Comparison of ENCODE assay signal across 23 cellular contexts in genomic region chr9:128705051-128705965, GRCh38. TPM values are rescaled to one million over a fixed set of nuclear protein-coding genes. Genes with fewer than 3 reads are reported as not detected.
A peak's percentile ranks its signal among the peaks of the same experiment; 100 is the strongest.
DNase-seq lines count a peak whose midpoint lies in the region; ATAC-seq and TF ChIP-seq lines count a peak whose summit lies in the region.
"Had no signal": no experiment of that assay in that cellular context is flagged by ENCODE, and none has a peak within 500 bp of the region (broad histone marks: within the 10 kb centered on the region; RNA-seq: fewer than 3 reads in every experiment).

No MANE protein-coding gene starts in this region.

- H3K27ac ChIP-seq in PC-3 (ENCODE audit: low read length) (no peak overlapping the region), left ventricle myocardium inferior (replicated peaks) (peak overlapping the region; percentile 96), smooth muscle cell (ENCODE audit: low read depth) (no peak overlapping the region)
- H3K27ac ChIP-seq: HL-60, thoracic aorta had no signal

- no peak overlapping the region for H3K4me2 ChIP-seq in PC-3 (ENCODE audit: low read length)
- H3K4me2 ChIP-seq in smooth muscle cell: no peak overlapping the region

- no peaks in the 10 kb centered on the region for H3K9me2 ChIP-seq in PC-3 (replicated peaks; ENCODE audit: low read length)

- H4K20me1 ChIP-seq in PC-3 (ENCODE audit: low read length): no peaks in the 10 kb centered on the region
- no peaks in the 10 kb centered on the region for H4K20me1 ChIP-seq in smooth muscle cell (ENCODE audit: low read depth)

- peaks cover 3% of the 10 kb centered on the region for H3K27me3 Mint-ChIP-seq in nephron progenitor cell (ENCODE audit: low read depth, poor library complexity)
- H3K27me3 Mint-ChIP-seq: activated CD8-positive, alpha-beta memory T cell treated with anti-CD3 and anti-CD28 coated beads, Interleukin-2, amount 10 ng/mL, durations not matched to agents 7 days and 5 days had no signal

- H3K36me3 ChIP-seq in PC-3 (ENCODE audit: low read depth, low read length) (no peaks in the 10 kb centered on the region), left ventricle myocardium inferior (peaks cover 6% of the 10 kb centered on the region), smooth muscle cell (ENCODE audit: low read depth) (no peaks in the 10 kb centered on the region)
- H3K36me3 ChIP-seq: neutrophil, thoracic aorta had no signal

- ATAC-seq in PC-3: no peak
- ATAC-seq: activated CD8-positive, alpha-beta memory T cell treated with anti-CD3 and anti-CD28 coated beads, Interleukin-2, amount 10 ng/mL, durations not matched to agents 7 days and 5 days; GM12878; stimulated activated naive CD8-positive, alpha-beta T cell treated with anti-CD3 and anti-CD28 coated beads, Interleukin-15, Interleukin-2, amounts not matched to agents 100 U/mL and 50 U/mL, for 24 hours had no signal

- H3K4me1 Mint-ChIP-seq in nephron progenitor cell: peaks cover 12% of the 10 kb centered on the region

- CTCF ChIA-PET in PC-3 (lab: Charles Lee): no interaction called here

- H3K4me1 ChIP-seq in PC-3 (ENCODE audit: insufficient read depth, low read length): no peaks in the 10 kb centered on the region
- H3K4me1 ChIP-seq in left ventricle myocardium inferior: peaks cover 33% of the 10 kb centered on the region
- no peaks in the 10 kb centered on the region for H3K4me1 ChIP-seq in smooth muscle cell (ENCODE audit: low read depth)
- H3K4me1 ChIP-seq: Caco-2 had no signal

- no peaks in the 10 kb centered on the region for H3K79me2 ChIP-seq in PC-3 (ENCODE audit: low read length)
- H3K79me2 ChIP-seq in smooth muscle cell (ENCODE audit: low read depth): no peaks in the 10 kb centered on the region

- DNase-seq in D341Med (ENCODE audit: low spot score): peak; percentile 22
- DNase-seq in PC-3: no peak
- no peak for DNase-seq in left ventricle myocardium inferior
- DNase-seq in posterior vena cava (ENCODE audit: low spot score): peak; percentile 72
- no peak for DNase-seq in anterior cingulate cortex (lab: John Stamatoyannopoulos, UW)
- DNase-seq in NCI-H69 (lab: John Stamatoyannopoulos, UW): no peak
- DNase-seq in nephron progenitor cell: no peak
- DNase-seq in smooth muscle cell (lab: John Stamatoyannopoulos, UW; ENCODE audit: unreplicated experiment): no peak
- DNase-seq: ACHN; activated CD4-positive, alpha-beta T cell treated with anti-CD3 and anti-CD28 coated beads, Interleukin-2, amount 50 U/mL, for 1 hour; activated CD8-positive, alpha-beta memory T cell treated with anti-CD3 and anti-CD28 coated beads, Interleukin-2, amount 10 ng/mL, durations not matched to agents 7 days and 5 days; effector CD4-positive, alpha-beta T cell; NCI-H1417; NCI-H446; SHP77 treated with DMSO at 0.1 percent for 48 hours; stimulated activated CD4-positive, alpha-beta T cell treated with anti-CD3 and anti-CD28 coated beads, Interleukin-4, amount 100 ng/mL, for 1 hour; stimulated activated naive CD8-positive, alpha-beta T cell treated with anti-CD3 and anti-CD28 coated beads, Interleukin-15, Interleukin-2, amounts not matched to agents 100 U/mL and 50 U/mL, for 24 hours; T1000 had no signal

- TF ChIP-seq CTCF in PC-3 (conservative IDR thresholded peaks at IDR 0.05; ENCODE audit: low read depth, low read length) (no peak), left ventricle myocardium inferior (IDR thresholded peaks at IDR 0.05; ENCODE audit: borderline replicate concordance) (no peak), nephron progenitor cell (IDR thresholded peaks at IDR 0.05) (no peak), smooth muscle cell (IDR thresholded peaks at IDR 0.05; ENCODE audit: borderline replicate concordance, insufficient read depth, poor library complexity, severe bottlenecking) (no peak)

- WGBS in smooth muscle cell (ENCODE audit: low lambda C conversion rate): 95% methylated on average over 36 of the region's 36 CpGs

- peaks cover 5% of the 10 kb centered on the region for H3K36me3 Mint-ChIP-seq in nephron progenitor cell (ENCODE audit: low read depth)
- H3K36me3 Mint-ChIP-seq: activated CD8-positive, alpha-beta memory T cell treated with anti-CD3 and anti-CD28 coated beads, Interleukin-2, amount 10 ng/mL, durations not matched to agents 7 days and 5 days had no signal

- no peak overlapping the region for H2AFZ ChIP-seq in PC-3 (ENCODE audit: low read length)
- no peak overlapping the region for H2AFZ ChIP-seq in smooth muscle cell (ENCODE audit: low read depth)

- H3F3A ChIP-seq in PC-3 (ENCODE audit: low read length, unreplicated experiment) (no peaks in the 10 kb centered on the region), smooth muscle cell (ENCODE audit: low read depth) (no peaks in the 10 kb centered on the region)

- H3K27ac Mint-ChIP-seq in nephron progenitor cell: no peak overlapping the region
- H3K27ac Mint-ChIP-seq: activated CD8-positive, alpha-beta memory T cell treated with anti-CD3 and anti-CD28 coated beads, Interleukin-2, amount 10 ng/mL, durations not matched to agents 7 days and 5 days had no signal

- POLR2A ChIA-PET in PC-3 (lab: Charles Lee; ENCODE audit: unreplicated experiment): interaction anchor here (0.6 to 0.7 kb wide), 2 partner anchors 10 to 459 kb away, joined by 3 read pairs; no protein-coding TSS in a partner anchor

- H3K4me3 ChIP-seq in PC-3 (ENCODE audit: low read length) (no peak overlapping the region), left ventricle myocardium inferior (no peak overlapping the region), smooth muscle cell (no peak overlapping the region)
- H3K4me3 ChIP-seq: GM12878, thoracic aorta had no signal

- H3K9me3 ChIP-seq in PC-3 (ENCODE audit: low read length): no peaks in the 10 kb centered on the region
- no peaks in the 10 kb centered on the region for H3K9me3 ChIP-seq in left ventricle myocardium inferior (replicated peaks)
- no peaks in the 10 kb centered on the region for H3K9me3 ChIP-seq in smooth muscle cell (replicated peaks; ENCODE audit: low read depth)
- H3K9me3 ChIP-seq: Caco-2, neutrophil, thoracic aorta had no signal

- H3K9ac ChIP-seq in PC-3 (ENCODE audit: low read length): no peak overlapping the region
- no peak overlapping the region for H3K9ac ChIP-seq in smooth muscle cell (ENCODE audit: low read depth)

- H3K27me3 ChIP-seq in PC-3 (ENCODE audit: low read length): no peaks in the 10 kb centered on the region
- H3K27me3 ChIP-seq in left ventricle myocardium inferior (ENCODE audit: low read depth): no peaks in the 10 kb centered on the region
- no peaks in the 10 kb centered on the region for H3K27me3 ChIP-seq in smooth muscle cell (ENCODE audit: low read depth)

- intact Hi-C loops in PC-3 (cut with micrococcal nuclease) (no loop called here), left ventricle myocardium inferior (cut with micrococcal nuclease) (no loop called here), posterior vena cava (cut with DNase I) (loop anchor here in 1 of 2 donors (10.0 kb wide), 1 partner anchor 51 kb away; the partner anchor contains the start of gene DYNC2I2)

- BruUV-seq in PC-3 (replicated peaks; lab: Mats Ljungman, UMichigan): TSS peak; percentile 14

- no peak overlapping the region for H3K4me3 Mint-ChIP-seq in nephron progenitor cell
- H3K4me3 Mint-ChIP-seq: activated CD8-positive, alpha-beta memory T cell treated with anti-CD3 and anti-CD28 coated beads, Interleukin-2, amount 10 ng/mL, durations not matched to agents 7 days and 5 days had no signal

- no peaks in the 10 kb centered on the region for H3K9me3 Mint-ChIP-seq in nephron progenitor cell

RNA-seq across cellular contexts. Expression of gene PKN3, which starts 3.0 kb away (rescaled TPM):
- total RNA-seq in PC-3 (2014; rRNA removed): 7.8 and 9.4 TPM in 2 replicates
- total RNA-seq in left ventricle myocardium inferior: 6.3 TPM
- total RNA-seq in posterior vena cava: 10 to 100 TPM in 1 of 2 donors, 1 to 10 TPM in 1; 8.8 to 11.4 TPM
- 0.63 and 1.4 TPM in 2 replicates for total RNA-seq in smooth muscle cell
- 1.5 and 2.2 TPM in 2 replicates for polyA plus RNA-seq in smooth muscle cell

RNA-seq across cellular contexts. Expression of gene SET, which starts 16.3 kb away (rescaled TPM):
- 647 and 709 TPM in 2 replicates for total RNA-seq in PC-3 (2014; rRNA removed)
- 168 TPM for total RNA-seq in left ventricle myocardium inferior
- total RNA-seq in posterior vena cava: 100 to 1,000 TPM; 189 to 240 TPM
- 262 and 380 TPM in 2 replicates for total RNA-seq in smooth muscle cell
- 162 and 197 TPM in 2 replicates for polyA plus RNA-seq in smooth muscle cell

RNA-seq across cellular contexts. Expression of gene ZDHHC12, which starts 18.6 kb away (rescaled TPM):
- total RNA-seq in PC-3 (2014; rRNA removed) (82.4 and 86.1 TPM in 2 replicates), left ventricle myocardium inferior (6.3 TPM), posterior vena cava (1 to 10 TPM; 8.3 to 8.6 TPM), smooth muscle cell (19.9 and 20.8 TPM in 2 replicates)
- polyA plus RNA-seq in smooth muscle cell: 31.3 and 49.0 TPM in 2 replicates

RNA-seq across cellular contexts. Expression of gene DYNC2I2, which starts 48.7 kb away (rescaled TPM):
- 185 and 196 TPM in 2 replicates for total RNA-seq in PC-3 (2014; rRNA removed)
- total RNA-seq in left ventricle myocardium inferior: 32.7 TPM
- 10 to 100 TPM; 18.1 to 19.4 TPM for total RNA-seq in posterior vena cava
- 23.5 and 28.6 TPM in 2 replicates for total RNA-seq in smooth muscle cell
- 50.9 and 58.3 TPM in 2 replicates for polyA plus RNA-seq in smooth muscle cell

Comparison
In these comparisons a context has a peak if more than half of its experiments do, and no peak if none do; other contexts are left out.
1. DNase-seq: peak in D341Med (single experiment) and posterior vena cava (single experiment); none in PC-3 (single experiment), left ventricle myocardium inferior (single experiment), anterior cingulate cortex (0 of 58), NCI-H69 (single experiment), nephron progenitor cell (single experiment) and smooth muscle cell (single experiment).